Comparison of ENCODE assay signal across 1 cellular context in genomic region chr3:58388550-58389061, GRCh38.
TF ChIP-seq lines count a peak whose summit lies in the region.

No MANE protein-coding gene starts in this region.

TF ChIP-seq in HepG2, 621 proteins besides CTCF, POLR2A, EP300 and RAD21 (continued from another document):
- no peak for TF ChIP-seq UBTF (CRISPR knock-in tag; IDR thresholded peaks at IDR 0.05)
- TF ChIP-seq RXRB (CRISPR knock-in tag; IDR thresholded peaks at IDR 0.05; ENCODE audit: borderline replicate concordance) = no peak
- no peak for TF ChIP-seq ARNTL (CRISPR knock-in tag; IDR thresholded peaks at IDR 0.05)
- no peak for TF ChIP-seq CEBPG (CRISPR knock-in tag; IDR thresholded peaks at IDR 0.05)
- TF ChIP-seq SYNCRIP (IDR thresholded peaks at IDR 0.05; ENCODE audit: insufficient read depth, low read depth, low read length) = no peak
